2 cellular contexts compared by ENCODE assay signal in the genomic region with DNA sequence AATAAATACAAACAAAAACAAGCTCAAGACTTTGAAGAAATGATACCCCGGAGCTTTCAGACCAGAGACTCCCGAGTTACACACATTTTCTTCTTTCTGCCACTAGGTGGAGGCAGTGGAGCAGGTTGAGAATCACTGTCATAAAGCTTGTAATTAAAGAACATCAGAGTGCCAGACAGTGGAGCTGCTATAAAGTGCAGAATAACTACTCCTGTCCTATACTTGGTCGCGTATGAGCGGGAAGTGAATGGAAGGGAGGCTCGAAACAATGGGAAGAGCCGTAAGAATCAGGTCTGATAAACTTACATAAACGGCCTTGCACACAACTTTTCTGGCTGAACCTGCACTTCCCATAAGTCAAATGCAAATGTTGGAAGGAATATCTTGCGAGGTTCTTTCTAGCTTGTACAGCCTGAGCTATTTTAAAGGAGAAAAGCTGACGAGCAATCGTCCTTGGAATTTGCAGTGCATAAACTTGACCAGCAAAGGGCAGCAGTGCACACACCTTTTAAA.
TF ChIP-seq lines count a peak whose summit lies in the region.

No MANE protein-coding gene starts in this region.

TF ChIP-seq in SK-N-SH, 30 proteins besides CTCF, POLR2A, EP300 and RAD21:
- TF ChIP-seq SMC3 (IDR thresholded peaks at IDR 0.05; ENCODE audit: low read depth, low read length) = peak; percentile 64
- TF ChIP-seq, protein P1, sequence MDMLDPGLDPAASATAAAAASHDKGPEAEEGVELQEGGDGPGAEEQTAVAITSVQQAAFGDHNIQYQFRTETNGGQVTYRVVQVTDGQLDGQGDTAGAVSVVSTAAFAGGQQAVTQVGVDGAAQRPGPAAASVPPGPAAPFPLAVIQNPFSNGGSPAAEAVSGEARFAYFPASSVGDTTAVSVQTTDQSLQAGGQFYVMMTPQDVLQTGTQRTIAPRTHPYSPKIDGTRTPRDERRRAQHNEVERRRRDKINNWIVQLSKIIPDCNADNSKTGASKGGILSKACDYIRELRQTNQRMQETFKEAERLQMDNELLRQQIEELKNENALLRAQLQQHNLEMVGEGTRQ (IDR thresholded peaks at IDR 0.05; ENCODE audit: borderline replicate concordance, low read depth, low read length) = no peak
- TF ChIP-seq, protein P2, sequence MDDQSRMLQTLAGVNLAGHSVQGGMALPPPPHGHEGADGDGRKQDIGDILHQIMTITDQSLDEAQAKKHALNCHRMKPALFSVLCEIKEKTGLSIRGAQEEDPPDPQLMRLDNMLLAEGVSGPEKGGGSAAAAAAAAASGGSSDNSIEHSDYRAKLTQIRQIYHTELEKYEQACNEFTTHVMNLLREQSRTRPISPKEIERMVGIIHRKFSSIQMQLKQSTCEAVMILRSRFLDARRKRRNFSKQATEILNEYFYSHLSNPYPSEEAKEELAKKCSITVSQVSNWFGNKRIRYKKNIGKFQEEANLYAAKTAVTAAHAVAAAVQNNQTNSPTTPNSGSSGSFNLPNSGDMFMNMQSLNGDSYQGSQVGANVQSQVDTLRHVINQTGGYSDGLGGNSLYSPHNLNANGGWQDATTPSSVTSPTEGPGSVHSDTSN (IDR thresholded peaks at IDR 0.05) = no peak
TF ChIP-seq in SK-N-SH: peak in this region for 1.

TF ChIP-seq in H1, 55 proteins besides CTCF, POLR2A, EP300 and RAD21:
- TF ChIP-seq RXRA (IDR thresholded peaks at IDR 0.05; ENCODE audit: insufficient read depth, low read depth, low read length) (no peak), CBX8 (IDR thresholded peaks at IDR 0.05; ENCODE audit: borderline replicate concordance, low read depth, low read length) (no peak), SAP30 (IDR thresholded peaks at IDR 0.05; ENCODE audit: insufficient read depth, insufficient replicate concordance, low read length) (no peak), ASH2L (IDR thresholded peaks at IDR 0.05; ENCODE audit: low read length) (no peak), SP1 (IDR thresholded peaks at IDR 0.05; ENCODE audit: low read depth, low read length) (no peak), TAF1 (IDR thresholded peaks at IDR 0.05; ENCODE audit: low read depth, low read length) (no peak)
